8 cellular contexts compared by ENCODE assay signal in the genomic region with DNA sequence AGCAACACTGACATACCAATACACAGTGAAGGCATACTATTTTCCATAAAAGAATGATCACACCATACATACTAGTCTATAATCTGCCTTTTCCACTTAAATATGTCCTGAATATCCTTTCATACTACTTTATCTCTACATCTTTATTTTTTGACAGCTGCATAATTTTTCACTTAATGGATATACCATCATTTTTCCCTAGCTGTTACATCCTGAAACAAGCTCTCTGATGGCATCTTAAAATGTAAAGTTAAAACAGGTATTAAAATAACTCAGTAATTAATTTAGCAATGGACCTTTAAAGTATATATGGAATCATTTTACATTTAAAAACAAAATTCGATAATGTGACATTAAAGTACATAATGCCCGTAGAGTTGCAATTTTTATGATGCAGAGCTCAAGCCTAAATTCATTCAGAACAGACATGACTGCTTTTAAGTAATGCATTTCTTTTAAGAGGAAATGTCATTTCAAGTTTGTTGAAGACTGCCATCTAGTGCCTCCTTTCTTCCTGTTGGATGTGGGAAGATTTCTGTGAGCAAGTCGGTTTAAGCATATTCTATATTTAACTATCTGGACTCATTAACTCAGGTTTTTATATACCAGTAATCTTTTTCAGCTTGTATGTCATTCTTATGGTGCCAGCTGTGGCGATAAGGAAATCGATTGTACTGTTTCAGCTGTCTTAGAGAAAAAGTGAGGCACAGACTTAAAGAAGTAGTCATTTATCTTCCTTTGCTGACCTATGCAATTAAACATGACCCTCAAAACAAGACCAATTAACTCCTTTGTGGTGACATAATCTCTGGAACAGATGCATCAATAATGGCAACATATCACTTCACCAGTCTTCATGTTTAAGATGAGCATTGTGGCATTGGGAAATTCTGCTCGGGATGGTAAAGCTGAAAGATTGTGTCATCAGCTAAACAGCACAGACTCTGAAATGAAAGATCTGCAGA. TPM values are rescaled to one million over a fixed set of nuclear protein-coding genes. Genes with fewer than 3 reads are reported as not detected.
A peak's percentile ranks its signal among the peaks of the same experiment; 100 is the strongest.
DNase-seq lines count a peak whose midpoint lies in the region; ATAC-seq and TF ChIP-seq lines count a peak whose summit lies in the region.

No MANE protein-coding gene starts in this region.

- no peak overlapping the region for H2AFZ ChIP-seq in Karpas-422 (ENCODE audit: low read length)

- H3K27me3 Mint-ChIP-seq in activated T-cell treated with anti-CD3 and anti-CD28 coated beads, Interleukin-2, amount 50 U/mL, for 4 hours (ENCODE audit: low read depth): no peaks in the 10 kb centered on the region

- no peaks in the 10 kb centered on the region for H3K9me3 ChIP-seq in Karpas-422 (ENCODE audit: low read length)

- H3K4me1 Mint-ChIP-seq in activated T-cell treated with anti-CD3 and anti-CD28 coated beads, Interleukin-2, amount 50 U/mL, for 4 hours (ENCODE audit: low read depth): no peaks in the 10 kb centered on the region

- no peaks in the 10 kb centered on the region for H4K20me1 ChIP-seq in Karpas-422 (ENCODE audit: insufficient read depth, low read depth, low read length)

- H3K4me3 ChIP-seq in Karpas-422 (ENCODE audit: low read length): no peak overlapping the region
- H3K4me3 ChIP-seq in foreskin fibroblast (ENCODE audit: low read depth in 1 of 2, low read length in 2 of 2): no peak overlapping the region

- no peaks in the 10 kb centered on the region for H3K9me2 ChIP-seq in Karpas-422 (replicated peaks; ENCODE audit: insufficient read depth, low read length)

- peak; percentile 56 for TF ChIP-seq CTCF in foreskin fibroblast (IDR thresholded peaks at IDR 0.05; ENCODE audit: low read depth, low read length)

- no peaks in the 10 kb centered on the region for H3K9me3 Mint-ChIP-seq in activated T-cell treated with anti-CD3 and anti-CD28 coated beads, Interleukin-2, amount 50 U/mL, for 4 hours

- no peaks in the 10 kb centered on the region for H3K36me3 Mint-ChIP-seq in activated T-cell treated with anti-CD3 and anti-CD28 coated beads, Interleukin-2, amount 50 U/mL, for 4 hours (ENCODE audit: insufficient read depth)

- H3K27me3 ChIP-seq in Karpas-422 (ENCODE audit: low read length): no peaks in the 10 kb centered on the region

- no peak overlapping the region for H3K27ac ChIP-seq in Karpas-422 (ENCODE audit: low read length)

- no peak overlapping the region for H3K4me2 ChIP-seq in Karpas-422 (ENCODE audit: low read depth, low read length, poor library complexity, severe bottlenecking)

- no peaks in the 10 kb centered on the region for H3K36me3 ChIP-seq in Karpas-422 (ENCODE audit: insufficient read depth, low read length)

- peak; percentile 60 for ATAC-seq in GM21381 (IDR thresholded peaks at IDR 0.05; ENCODE audit: unreplicated experiment)
- ATAC-seq in activated T-cell treated with anti-CD3 and anti-CD28 coated beads, Interleukin-2, amount 50 U/mL, for 4 hours: no peak

- H3K9ac ChIP-seq in Karpas-422 (ENCODE audit: low read length): no peak overlapping the region

- peaks cover 3% of the 10 kb centered on the region for H3K4me1 ChIP-seq in Karpas-422 (ENCODE audit: low read length)

- no peak overlapping the region for H3K4me3 Mint-ChIP-seq in activated T-cell treated with anti-CD3 and anti-CD28 coated beads, Interleukin-2, amount 50 U/mL, for 4 hours

- no peaks in the 10 kb centered on the region for H3K79me2 ChIP-seq in Karpas-422 (ENCODE audit: low read length)

- DNase-seq in DMS53 treated with DMSO at 0.1 percent for 48 hours (lab: John Stamatoyannopoulos, UW; ENCODE audit: unreplicated experiment) (peak; percentile 85), Karpas-422 (peak; percentile 89), SHP77 treated with DMSO at 0.1 percent for 48 hours (lab: John Stamatoyannopoulos, UW) (peak; percentile 20), foreskin fibroblast (peak in 1 of 2 donors; percentile 78), renal cortical epithelial cell (ENCODE audit: low read depth) (peak; percentile 87), activated gamma-delta T cell (lab: John Stamatoyannopoulos, UW) (no peak)
- DNase-seq in activated T-cell treated with anti-CD3 and anti-CD28 coated beads, Interleukin-2, amount 50 U/mL, for 4 hours: no peak

RNA-seq across cellular contexts. Expression of a gene that starts 20.3 kb away (rescaled TPM):
- 1.1 and 1.9 TPM in 2 replicates for total RNA-seq in Karpas-422 (2014; rRNA removed; shearing (Covaris generic); ENCODE audit: low replicate concordance)
- 11.6 and 130 TPM in 2 replicates for total RNA-seq in renal cortical epithelial cell
- total RNA-seq in activated T-cell treated with anti-CD3 and anti-CD28 coated beads, Interleukin-2, amount 50 U/mL, for 4 hours: not detected

Comparison
In these comparisons a context has a peak if more than half of its experiments do, and no peak if none do; other contexts are left out.
1. DNase-seq: peak in DMS53 treated with DMSO at 0.1 percent for 48 hours (single experiment), Karpas-422 (single experiment), SHP77 treated with DMSO at 0.1 percent for 48 hours (single experiment) and renal cortical epithelial cell (single experiment); none in activated gamma-delta T cell (single experiment) and activated T-cell treated with anti-CD3 and anti-CD28 coated beads, Interleukin-2, amount 50 U/mL, for 4 hours (single experiment).